Comparison of ENCODE assay signal across 19 cellular contexts in the genomic region with DNA sequence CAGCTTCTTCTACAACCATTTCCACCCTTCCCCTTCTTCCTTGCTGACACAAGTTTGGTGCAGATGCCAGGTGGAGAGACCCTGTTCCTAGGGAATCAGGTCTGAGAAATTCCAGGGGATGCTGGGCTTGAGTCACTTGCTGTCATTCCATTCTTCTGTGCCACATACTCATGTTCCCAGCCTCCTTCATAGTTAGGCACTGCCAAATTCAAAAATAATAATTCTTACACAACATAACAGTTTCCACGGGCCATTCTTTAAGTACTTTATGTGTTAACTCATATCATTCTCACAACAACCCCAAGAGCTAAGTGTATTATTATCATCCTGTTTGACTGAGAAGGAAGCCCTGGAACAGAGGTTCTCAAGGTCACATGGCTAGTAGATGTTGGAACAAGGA. TPM values are rescaled to one million over a fixed set of nuclear protein-coding genes. Genes with fewer than 3 reads are reported as not detected.
A peak's percentile ranks its signal among the peaks of the same experiment; 100 is the strongest.
DNase-seq lines count a peak whose midpoint lies in the region; ATAC-seq, FAIRE-seq and TF ChIP-seq lines count a peak whose summit lies in the region.
"Had no signal": no experiment of that assay in that cellular context is flagged by ENCODE, and none has a peak within 500 bp of the region (broad histone marks: within the 10 kb centered on the region; RNA-seq: fewer than 3 reads in every experiment).

No MANE protein-coding gene starts in this region.

- no peak for TF ChIP-seq RAD21 in H1 (IDR thresholded peaks at IDR 0.05 in 1 of 2, conservative IDR thresholded peaks at IDR 0.05 in 1 of 2; ENCODE audit: low read depth in 2 of 2, low read length in 2 of 2)

- H3K9ac ChIP-seq in H1 (replicated peaks in 1 of 4; ENCODE audit: extremely low read depth in 1 of 4, low read depth in 3 of 4, low read length in 3 of 4) (no peak overlapping the region), smooth muscle cell (ENCODE audit: low read depth) (no peak overlapping the region)

- H3K4me1 Mint-ChIP-seq in HFFc6 (ENCODE audit: low read depth) = peaks cover 45% of the 10 kb centered on the region
- peaks cover 2 to 4% of the 10 kb centered on the region in 2 donors for H3K4me1 Mint-ChIP-seq in natural killer cell treated with Interleukin-12 subunit alpha and Interleukin-12 subunit beta and Interleukin-15 and Interleukin-18, amount 100 ng/mL, for 72 hours (ENCODE audit: low read depth in 2 of 2)

- peak; percentile 75 for DNase-seq in EH (ENCODE audit: low read depth)
- DNase-seq in HFFc6 = peak; percentile 18
- no peak for DNase-seq in H1 (ENCODE audit: low read depth in 1 of 2, low spot score in 2 of 2)
- DNase-seq in smooth muscle cell (lab: John Stamatoyannopoulos, UW; ENCODE audit: unreplicated experiment) = no peak
- DNase-seq in stimulated activated CD4-positive, alpha-beta T cell treated with anti-CD3 and anti-CD28 coated beads, Interleukin-4, amount 100 ng/mL, for 24 hours = no peak
- DNase-seq in activated naive CD4-positive, alpha-beta T cell treated with anti-CD3 and anti-CD28 coated beads, Interleukin-2, amount 50 U/mL, for 72 hours (ENCODE audit: low spot score in 2 of 2) = no peak
- DNase-seq in natural killer cell treated with Interleukin-12 subunit alpha and Interleukin-12 subunit beta and Interleukin-15 and Interleukin-18, amount 100 ng/mL, for 72 hours (ENCODE audit: low spot score) = no peak
- DNase-seq: ACHN; Caco-2; CD8-positive, alpha-beta T cell; DMS53; Karpas-422 had no signal

- no peak overlapping the region for H4K8ac ChIP-seq in H1 (ENCODE audit: extremely low read depth, insufficient read depth, low read length)

- H3K79me2 ChIP-seq in H1 (ENCODE audit: control insufficient read depth in 1 of 2, insufficient read depth in 2 of 2, low read length in 2 of 2) = no peaks in the 10 kb centered on the region
- no peaks in the 10 kb centered on the region for H3K79me2 ChIP-seq in smooth muscle cell (ENCODE audit: low read depth)

- H3K4me3 Mint-ChIP-seq in HFFc6 = no peak overlapping the region
- no peak overlapping the region for H3K4me3 Mint-ChIP-seq in natural killer cell treated with Interleukin-12 subunit alpha and Interleukin-12 subunit beta and Interleukin-15 and Interleukin-18, amount 100 ng/mL, for 72 hours
- H3K4me3 Mint-ChIP-seq: CD14-positive monocyte; CD8-positive, alpha-beta T cell had no signal

- no peak overlapping the region for H2AK5ac ChIP-seq in H1 (ENCODE audit: low read depth, low read length)

- no peak for TF ChIP-seq POLR2A in H1 (IDR thresholded peaks at IDR 0.05; ENCODE audit: control extremely low read depth in 1 of 2, low read depth in 2 of 2, low read length in 2 of 2)

- H2AFZ ChIP-seq in H1 (ENCODE audit: low read length) (no peak overlapping the region), smooth muscle cell (ENCODE audit: low read depth) (no peak overlapping the region)

- no peaks in the 10 kb centered on the region for H3K9me3 Mint-ChIP-seq in HFFc6
- no peaks in the 10 kb centered on the region for H3K9me3 Mint-ChIP-seq in activated naive CD4-positive, alpha-beta T cell treated with anti-CD3 and anti-CD28 coated beads, Interleukin-2, amount 50 U/mL, for 72 hours
- H3K9me3 Mint-ChIP-seq in natural killer cell treated with Interleukin-12 subunit alpha and Interleukin-12 subunit beta and Interleukin-15 and Interleukin-18, amount 100 ng/mL, for 72 hours = no peaks in the 10 kb centered on the region
- H3K9me3 Mint-ChIP-seq: CD14-positive monocyte; CD8-positive, alpha-beta T cell had no signal

- H3K4me1 ChIP-seq in H1 (replicated peaks in 1 of 4; ENCODE audit: control insufficient read depth in 3 of 4, insufficient read depth in 4 of 4, low read length in 3 of 4) (peaks cover 0 to 4% (median 1%) of the 10 kb centered on the region in 4 experiments; a peak in 2 of 7 replicates), smooth muscle cell (ENCODE audit: low read depth) (peaks cover 8% of the 10 kb centered on the region)

- no peak overlapping the region for H3K27ac ChIP-seq in H1 (ENCODE audit: low read depth, low read length)
- H3K27ac ChIP-seq in smooth muscle cell (ENCODE audit: low read depth) = peak overlapping the region; percentile 39

- H2BK15ac ChIP-seq in H1 (ENCODE audit: low read length) = 0 out of 2 replicates have a peak overlapping the region, but pooled peaks have one; percentile 13

- H2BK5ac ChIP-seq in H1 (ENCODE audit: low read depth, low read length) = no peak overlapping the region

- H3K4me3 ChIP-seq in H1 (ENCODE audit: extremely low read depth in 1 of 4, insufficient read depth in 2 of 4, low read depth in 3 of 4, low read length in 4 of 4) (no peak overlapping the region), smooth muscle cell (no peak overlapping the region)

- 0 out of 2 replicates have a peak overlapping the region, but pooled peaks have one; percentile 19 for H2BK12ac ChIP-seq in H1 (ENCODE audit: low read depth, low read length)

- H3K4ac ChIP-seq in H1 (replicated peaks; ENCODE audit: insufficient read length, low read depth, low read length) = no peak overlapping the region

- ATAC-seq in HG03135 (IDR thresholded peaks at IDR 0.05; ENCODE audit: unreplicated experiment) = no peak
- ATAC-seq in activated naive CD4-positive, alpha-beta T cell treated with anti-CD3 and anti-CD28 coated beads, Interleukin-2, amount 50 U/mL, for 72 hours = no peak
- no peak for ATAC-seq in natural killer cell treated with Interleukin-12 subunit alpha and Interleukin-12 subunit beta and Interleukin-15 and Interleukin-18, amount 100 ng/mL, for 72 hours
- ATAC-seq: CD8-positive, alpha-beta T cell; HCT116 had no signal

- 91% methylated on average over 1 of the region's 1 CpG; no CpG with 5 or more reads in 1 of the 2 experiments for WGBS in H1 (ENCODE audit: extremely low coverage in 1 of 2, insufficient coverage in 1 of 2, insufficient read length in 1 of 2, insufficient replicate concordance in 2 of 2, low coverage in 1 of 2, low lambda C conversion rate in 2 of 2, missing lambda C conversion rate in 1 of 2), 2 experiments
- WGBS in smooth muscle cell (ENCODE audit: low lambda C conversion rate) = 83% methylated on average over 1 of the region's 1 CpG

- H4K5ac ChIP-seq in H1 (ENCODE audit: insufficient read length, low read depth, low read length) = no peak overlapping the region

- CTCF ChIA-PET in H1 (lab: Charles Lee; ENCODE audit: partially characterized antibody) = interaction anchor here (0.8 to 1.8 kb wide), 7 partner anchors 10 to 103 kb away, joined by 3 to 5 read pairs (median 3); no protein-coding TSS in a partner anchor

- H2BK20ac ChIP-seq in H1 (ENCODE audit: low read length) = no peak overlapping the region

- no peaks in the 10 kb centered on the region for H3K79me1 ChIP-seq in H1 (ENCODE audit: low read depth, low read length)

- H4K91ac ChIP-seq in H1 (replicated peaks; ENCODE audit: insufficient read length, low read length) = no peak overlapping the region

- TF ChIP-seq CTCF in HFFc6 (IDR thresholded peaks at IDR 0.05) (no peak), H1 (IDR thresholded peaks at IDR 0.05; ENCODE audit: control extremely low read depth in 1 of 3, insufficient read depth in 1 of 3, low read depth in 1 of 3, low read length in 3 of 3) (no peak), smooth muscle cell (IDR thresholded peaks at IDR 0.05; ENCODE audit: borderline replicate concordance, insufficient read depth, poor library complexity, severe bottlenecking) (no peak)

- H3K23ac ChIP-seq in H1 (ENCODE audit: insufficient read length) = no peak overlapping the region

- H3K36me3 Mint-ChIP-seq in HFFc6 (ENCODE audit: low read depth) = no peaks in the 10 kb centered on the region
- H3K36me3 Mint-ChIP-seq in activated naive CD4-positive, alpha-beta T cell treated with anti-CD3 and anti-CD28 coated beads, Interleukin-2, amount 50 U/mL, for 72 hours = no peaks in the 10 kb centered on the region
- no peaks in the 10 kb centered on the region for H3K36me3 Mint-ChIP-seq in natural killer cell treated with Interleukin-12 subunit alpha and Interleukin-12 subunit beta and Interleukin-15 and Interleukin-18, amount 100 ng/mL, for 72 hours
- H3K36me3 Mint-ChIP-seq: CD14-positive monocyte; CD8-positive, alpha-beta T cell had no signal

- H3K14ac ChIP-seq in H1 (ENCODE audit: insufficient read length) = no peak overlapping the region

- no peaks in the 10 kb centered on the region for H3K23me2 ChIP-seq in H1 (ENCODE audit: low read depth, low read length)

- no peaks in the 10 kb centered on the region for H3K36me3 ChIP-seq in H1 (ENCODE audit: control insufficient read depth in 2 of 4, insufficient read depth in 4 of 4, low read length in 3 of 4)
- no peaks in the 10 kb centered on the region for H3K36me3 ChIP-seq in smooth muscle cell (ENCODE audit: low read depth)

- no peak overlapping the region for H3K56ac ChIP-seq in H1 (replicated peaks; ENCODE audit: insufficient read length, low read depth, low read length)

- no peaks in the 10 kb centered on the region for H3F3A ChIP-seq in smooth muscle cell (ENCODE audit: low read depth)

- no peaks in the 10 kb centered on the region for H3K27me3 Mint-ChIP-seq in HFFc6 (ENCODE audit: insufficient read depth)
- peaks cover 17 to 35% of the 10 kb centered on the region in 2 donors for H3K27me3 Mint-ChIP-seq in natural killer cell treated with Interleukin-12 subunit alpha and Interleukin-12 subunit beta and Interleukin-15 and Interleukin-18, amount 100 ng/mL, for 72 hours

- no peaks in the 10 kb centered on the region for H3K27me3 ChIP-seq in H1 (replicated peaks in 1 of 4; ENCODE audit: control insufficient read depth in 3 of 4, extremely low read depth in 1 of 4, insufficient read depth in 3 of 4, low read length in 3 of 4)
- no peaks in the 10 kb centered on the region for H3K27me3 ChIP-seq in smooth muscle cell (ENCODE audit: low read depth)

- TF ChIP-seq EP300 in H1 (IDR thresholded peaks at IDR 0.05; ENCODE audit: borderline replicate concordance in 1 of 2, low read depth in 2 of 2, low read length in 2 of 2) = no peak

- H4K20me1 ChIP-seq in H1 (replicated peaks in 1 of 2; ENCODE audit: control insufficient read depth in 1 of 2, insufficient read depth in 2 of 2, low read length in 2 of 2) (no peaks in the 10 kb centered on the region), smooth muscle cell (ENCODE audit: low read depth) (no peaks in the 10 kb centered on the region)

- H3K27ac Mint-ChIP-seq in HFFc6 = peak overlapping the region; percentile 43; the same call in 1 of the 2 replicates
- H3K27ac Mint-ChIP-seq in activated naive CD4-positive, alpha-beta T cell treated with anti-CD3 and anti-CD28 coated beads, Interleukin-2, amount 50 U/mL, for 72 hours = no peak overlapping the region
- H3K27ac Mint-ChIP-seq in natural killer cell treated with Interleukin-12 subunit alpha and Interleukin-12 subunit beta and Interleukin-15 and Interleukin-18, amount 100 ng/mL, for 72 hours = no peak overlapping the region
- H3K27ac Mint-ChIP-seq: CD8-positive, alpha-beta T cell had no signal

- no peak overlapping the region for H2BK120ac ChIP-seq in H1 (replicated peaks; ENCODE audit: low read depth, low read length)

- no peak for FAIRE-seq in H1 (lab: Jason Lieb, UNC)
- FAIRE-seq: G401.6, GM12892, GM19239, H54 had no signal

- H3K4me2 ChIP-seq in H1 (ENCODE audit: insufficient read depth in 1 of 2, low read depth in 2 of 2, low read length in 2 of 2) = no peak overlapping the region
- peak overlapping the region; percentile 60 for H3K4me2 ChIP-seq in smooth muscle cell

- no peak overlapping the region for H3K18ac ChIP-seq in H1 (ENCODE audit: extremely low read depth, low read length)

- H3K9me3 ChIP-seq in H1 (ENCODE audit: insufficient read depth in 2 of 2, low read depth in 1 of 2, low read length in 1 of 2) (no peaks in the 10 kb centered on the region), smooth muscle cell (replicated peaks; ENCODE audit: low read depth) (no peaks in the 10 kb centered on the region)
- H3K9me3 ChIP-seq: Caco-2 had no signal

- POLR2A ChIA-PET in H1 (lab: Charles Lee; ENCODE audit: partially characterized antibody) = no interaction called here

RNA-seq across cellular contexts. Expression of gene POMP, which starts 27.1 kb away (rescaled TPM):
- total RNA-seq in HFFc6 (2021; fragmentation: NEBNext Ultra II Directional; extraction: Animal tissue kit (Norgen Biotek cat#: 25700)) = 100 to 1,000 TPM; 156 to 175 (median 165) TPM
- 111 and 115 TPM in 2 replicates for total RNA-seq in H1 (2021; fragmentation: NEBNext Ultra II Directional; extraction: Animal tissue kit (Norgen Biotek cat#: 25700))
- polyA plus RNA-seq in H1 (2011; rRNA removed) (16.1 and 38.4 TPM in 2 replicates), smooth muscle cell (245 and 265 TPM in 2 replicates)
- polyA plus RNA-seq in H1 (2011; cell fraction: cytosol; rRNA removed) = 42.5 TPM
- 5.1 TPM for polyA plus RNA-seq in H1 (2011; cell fraction: nucleus; rRNA removed)
- polyA plus RNA-seq in H1 (2012, experiment 1 of 2) = 107 to 210 TPM (median 113 TPM) in 4 replicates
- 79.5 TPM for polyA plus RNA-seq in H1 (2012, experiment 2 of 2)
- 131 TPM for polyA plus RNA-seq in H1 (2013, experiment 1 of 2)
- polyA plus RNA-seq in H1 (2013, experiment 2 of 2) = 131 TPM
- polyA minus RNA-seq in H1 (2011; rRNA and poly(A)+ RNA removed) = 17.9 and 21.3 TPM in 2 replicates
- 20.0 TPM for polyA minus RNA-seq in H1 (2011; cell fraction: cytosol; rRNA and poly(A)+ RNA removed)
- 11.6 TPM for polyA minus RNA-seq in H1 (2011; cell fraction: nucleus; rRNA and poly(A)+ RNA removed)
- total RNA-seq in smooth muscle cell = 128 and 134 TPM in 2 replicates
- 100 to 1,000 TPM; 101 to 110 TPM for total RNA-seq in activated naive CD4-positive, alpha-beta T cell treated with anti-CD3 and anti-CD28 coated beads, Interleukin-2, amount 50 U/mL, for 72 hours
- 100 to 1,000 TPM in 1 of 2 donors, 10 to 100 TPM in 1; 75.7 to 119 TPM for total RNA-seq in natural killer cell treated with Interleukin-12 subunit alpha and Interleukin-12 subunit beta and Interleukin-15 and Interleukin-18, amount 100 ng/mL, for 72 hours

Comparison
In these comparisons a context has a peak if more than half of its experiments do, and no peak if none do; other contexts are left out.
1. DNase-seq: peak in EH (single experiment) and HFFc6 (single experiment); none in H1 (0 of 2), smooth muscle cell (single experiment), stimulated activated CD4-positive, alpha-beta T cell treated with anti-CD3 and anti-CD28 coated beads, Interleukin-4, amount 100 ng/mL, for 24 hours (single experiment), activated naive CD4-positive, alpha-beta T cell treated with anti-CD3 and anti-CD28 coated beads, Interleukin-2, amount 50 U/mL, for 72 hours (0 of 2) and natural killer cell treated with Interleukin-12 subunit alpha and Interleukin-12 subunit beta and Interleukin-15 and Interleukin-18, amount 100 ng/mL, for 72 hours (single experiment).